10 cellular contexts compared by ENCODE assay signal in genomic region chr5:73311291-73312110, GRCh38.
A peak's percentile ranks its signal among the peaks of the same experiment; 100 is the strongest.
DNase-seq lines count a peak whose midpoint lies in the region; ATAC-seq and TF ChIP-seq lines count a peak whose summit lies in the region.
"Had no signal": no experiment of that assay in that cellular context is flagged by ENCODE, and none has a peak within 500 bp of the region (broad histone marks: within the 10 kb centered on the region; RNA-seq: fewer than 3 reads in every experiment).

No MANE protein-coding gene starts in this region.

- peak overlapping the region; percentile 44 for H3K4me2 ChIP-seq in neural progenitor cell

- H3K36me3 Mint-ChIP-seq in Calu3 (ENCODE audit: insufficient read depth, unreplicated experiment) (no peaks in the 10 kb centered on the region), neural progenitor cell (no peaks in the 10 kb centered on the region)

- ATAC-seq in GM18907 (IDR thresholded peaks at IDR 0.05; ENCODE audit: unreplicated experiment) (no peak), HG03439 (IDR thresholded peaks at IDR 0.05; ENCODE audit: unreplicated experiment) (no peak)

- CTCF ChIA-PET in Calu3 (lab: Charles Lee): interaction anchor here (0.6 kb wide), 1 partner anchor 117 kb away, joined by 7 read pairs; no protein-coding TSS in a partner anchor

- intact Hi-C loops in Calu3 (cut with micrococcal nuclease; ENCODE audit: unreplicated experiment): no loop called here
- intact Hi-C loops in esophagus muscularis mucosa (cut with DNase I): no loop called here

- DNase-seq in Calu3 (peak; percentile 32), NCI-H69 (lab: John Stamatoyannopoulos, UW) (peak; percentile 40), esophagus muscularis mucosa (ENCODE audit: extremely low spot score) (no peak), neural progenitor cell (ENCODE audit: low spot score) (peak; percentile 61), NCI-H2171 (lab: John Stamatoyannopoulos, UW) (no peak), NCI-H1694 (lab: John Stamatoyannopoulos, UW) (no peak)
- DNase-seq: ovary, SHP77 treated with DMSO at 0.1 percent for 48 hours had no signal

- no peaks in the 10 kb centered on the region for H3K79me2 ChIP-seq in neural progenitor cell (ENCODE audit: low read depth)

- BruUV-seq in Calu3 (replicated peaks; lab: Mats Ljungman, UMichigan): no TSS peak

- peaks cover 0 to 45% (median 0%) of the 10 kb centered on the region in 4 donors for H3K27me3 ChIP-seq in esophagus muscularis mucosa
- H3K27me3 ChIP-seq in neural progenitor cell: peaks cover 87% of the 10 kb centered on the region
- H3K27me3 ChIP-seq: ovary had no signal

- H3K9ac ChIP-seq in neural progenitor cell: no peak overlapping the region

- H2AFZ ChIP-seq in neural progenitor cell (replicated peaks): peak overlapping the region; percentile 31

- H3F3A ChIP-seq in neural progenitor cell (ENCODE audit: low read depth): peaks cover 22% of the 10 kb centered on the region

- H3K27ac ChIP-seq in esophagus muscularis mucosa (replicated peaks in 1 of 4) (peak overlapping the region in 2 of 4 donors; percentile 17 to 18), neural progenitor cell (no peak overlapping the region)
- H3K27ac ChIP-seq: ovary had no signal

- TF ChIP-seq CTCF in Calu3 (IDR thresholded peaks at IDR 0.05; ENCODE audit: unreplicated experiment) (no peak), esophagus muscularis mucosa (IDR thresholded peaks at IDR 0.05) (no peak), neural progenitor cell (IDR thresholded peaks at IDR 0.05) (no peak)

- H3K4me1 ChIP-seq in esophagus muscularis mucosa (peaks cover 8 to 20% (median 17%) of the 10 kb centered on the region in 4 donors), neural progenitor cell (peaks cover 18% of the 10 kb centered on the region)

- no peaks in the 10 kb centered on the region for H4K20me1 ChIP-seq in neural progenitor cell (ENCODE audit: low read depth)

- no peak for TF ChIP-seq POLR2A in esophagus muscularis mucosa (IDR thresholded peaks at IDR 0.05; ENCODE audit: low read depth)

- H3K36me3 ChIP-seq in esophagus muscularis mucosa (no peaks in the 10 kb centered on the region), neural progenitor cell (no peaks in the 10 kb centered on the region)
- H3K36me3 ChIP-seq: ovary had no signal

- H3K9me3 ChIP-seq in esophagus muscularis mucosa (no peaks in the 10 kb centered on the region), neural progenitor cell (ENCODE audit: low read depth) (no peaks in the 10 kb centered on the region)
- H3K9me3 ChIP-seq: ovary had no signal

- H3K27ac Mint-ChIP-seq in Calu3 (ENCODE audit: unreplicated experiment) (no peak overlapping the region), neural progenitor cell (no peak overlapping the region)

- H3K27me3 Mint-ChIP-seq in Calu3 (ENCODE audit: unreplicated experiment) (peaks cover 56% of the 10 kb centered on the region), neural progenitor cell (ENCODE audit: insufficient read depth, low read depth) (peaks cover 34% of the 10 kb centered on the region)

- H3K4me3 ChIP-seq in esophagus muscularis mucosa (peak overlapping the region; percentile 12 to 36 (median 30)), neural progenitor cell (peak overlapping the region; percentile 8)
- H3K4me3 ChIP-seq: ovary had no signal

- no peak overlapping the region for H3K4me3 Mint-ChIP-seq in Calu3 (ENCODE audit: low read depth, unreplicated experiment)
- H3K4me3 Mint-ChIP-seq in neural progenitor cell: peak overlapping the region; percentile 15

- WGBS in esophagus muscularis mucosa: 20% methylated on average over 29 of the region's 31 CpGs

- H3K4me1 Mint-ChIP-seq in Calu3 (ENCODE audit: low read depth, unreplicated experiment) (no peaks in the 10 kb centered on the region), neural progenitor cell (peaks cover 16% of the 10 kb centered on the region)

- no peak for TF ChIP-seq EP300 in esophagus muscularis mucosa (IDR thresholded peaks at IDR 0.05)

- H3K9me3 Mint-ChIP-seq in Calu3 (ENCODE audit: low read depth, unreplicated experiment) (no peaks in the 10 kb centered on the region), neural progenitor cell (no peaks in the 10 kb centered on the region)

Comparison
In these comparisons a context has a peak if more than half of its experiments do, and no peak if none do; other contexts are left out.
1. DNase-seq: peak in Calu3 (single experiment), NCI-H69 (single experiment) and neural progenitor cell (single experiment); none in esophagus muscularis mucosa (single experiment), NCI-H2171 (single experiment) and NCI-H1694 (single experiment).